ENCODE assay signal across 20 cellular contexts in the genomic region with DNA sequence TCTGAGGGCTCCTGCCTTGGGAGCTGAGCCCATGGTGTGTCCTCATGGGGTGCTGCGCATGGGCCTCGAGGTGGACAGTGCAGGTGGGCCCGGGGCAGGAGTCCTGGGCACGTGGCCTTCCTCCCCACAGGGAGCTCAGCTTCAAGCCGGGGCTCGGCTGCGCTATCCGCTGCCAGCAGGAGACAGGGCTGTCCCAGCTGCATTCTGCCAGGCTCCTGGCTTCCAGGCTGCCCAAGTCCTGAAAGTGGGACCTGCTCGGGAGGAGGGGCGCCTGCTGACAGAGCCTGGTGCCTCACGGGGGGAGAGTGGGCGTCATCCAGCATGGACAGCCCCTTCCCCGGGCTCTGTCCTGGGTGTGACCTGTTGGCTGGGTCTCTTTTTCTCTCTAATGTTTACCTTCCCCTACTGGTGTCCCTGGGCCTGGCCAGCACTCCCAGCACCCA.
A peak's percentile ranks its signal among the peaks of the same experiment; 100 is the strongest.
DNase-seq lines count a peak whose midpoint lies in the region.
"Had no signal": no experiment of that assay in that cellular context is flagged by ENCODE, and none has a peak within 500 bp of the region (broad histone marks: within the 10 kb centered on the region; RNA-seq: fewer than 3 reads in every experiment).

No MANE protein-coding gene starts in this region.

- no peak overlapping the region for H3K4me3 ChIP-seq in NT2/D1 (ENCODE audit: insufficient read length, low read depth)
- no peak overlapping the region for H3K4me3 ChIP-seq in duodenal mucosa (ENCODE audit: low read depth in 1 of 2, low read length in 2 of 2)
- H3K4me3 ChIP-seq in mucosa of stomach (ENCODE audit: low read length) = no peak overlapping the region
- H3K4me3 ChIP-seq: lung, thyroid gland had no signal

- H3K9ac ChIP-seq in NT2/D1 (ENCODE audit: insufficient read length, low read depth) (peak overlapping the region; percentile 51), duodenal mucosa (ENCODE audit: low read depth in 1 of 2, low read length in 2 of 2) (peak overlapping the region in 1 of 2 donors; percentile 33), mucosa of stomach (ENCODE audit: low read length) (peak overlapping the region; percentile 45)

- H3K36me3 ChIP-seq in NT2/D1 (ENCODE audit: insufficient read depth, insufficient read length, low read length) = peaks cover 66% of the 10 kb centered on the region
- peaks cover under 1 to 18% of the 10 kb centered on the region in 2 donors for H3K36me3 ChIP-seq in duodenal mucosa (ENCODE audit: control insufficient read depth in 1 of 2, insufficient read depth in 2 of 2, low read length in 2 of 2)
- peaks cover 6% of the 10 kb centered on the region for H3K36me3 ChIP-seq in mucosa of stomach (ENCODE audit: control insufficient read depth, insufficient read depth, low read length)

- no peaks in the 10 kb centered on the region; the same call in 1 of the 2 replicates for H3K9me3 ChIP-seq in NT2/D1 (ENCODE audit: insufficient read depth, low read length)
- H3K9me3 ChIP-seq in duodenal mucosa (ENCODE audit: control insufficient read depth in 1 of 2, low read length in 2 of 2) = no peaks in the 10 kb centered on the region
- H3K9me3 ChIP-seq in mucosa of stomach (ENCODE audit: control insufficient read depth, low read length) = no peaks in the 10 kb centered on the region
- H3K9me3 ChIP-seq: Caco-2, thyroid gland had no signal

- peak overlapping the region; percentile 44 for H3K27ac ChIP-seq in duodenal mucosa (ENCODE audit: low read depth, low read length)
- H3K27ac ChIP-seq: thyroid gland had no signal

- peaks cover 53% of the 10 kb centered on the region for H3K4me1 ChIP-seq in NT2/D1 (ENCODE audit: insufficient read depth, insufficient read length)
- H3K4me1 ChIP-seq in duodenal mucosa (ENCODE audit: control insufficient read depth in 1 of 2, insufficient read depth in 2 of 2, low read length in 2 of 2) = peaks cover 78 to 80% of the 10 kb centered on the region in 2 donors
- H3K4me1 ChIP-seq in mucosa of stomach (ENCODE audit: control insufficient read depth, insufficient read depth, low read length) = peaks cover 62% of the 10 kb centered on the region

- H3K27me3 ChIP-seq in NT2/D1 (ENCODE audit: insufficient read depth, insufficient read length) (no peaks in the 10 kb centered on the region), duodenal mucosa (ENCODE audit: control insufficient read depth in 1 of 2, insufficient read depth in 2 of 2, low read length in 2 of 2) (no peaks in the 10 kb centered on the region), mucosa of stomach (ENCODE audit: control insufficient read depth, insufficient read depth, low read length) (no peaks in the 10 kb centered on the region)
- H3K27me3 ChIP-seq: thyroid gland had no signal

- DNase-seq in NT2/D1 (ENCODE audit: low read depth, low spot score) = no peak
- DNase-seq in NCI-H345 (lab: John Stamatoyannopoulos, UW) = no peak
- DNase-seq in activated CD8-positive, alpha-beta memory T cell treated with anti-CD3 and anti-CD28 coated beads, Interleukin-2, amount 50 U/mL, for 48 hours = no peak
- DNase-seq in stimulated activated naive CD4-positive, alpha-beta T cell (lab: John Stamatoyannopoulos, UW) = no peak
- DNase-seq in activated naive CD4-positive, alpha-beta T cell (lab: John Stamatoyannopoulos, UW) = no peak
- DNase-seq: activated CD4-positive, alpha-beta T cell treated with anti-CD3 and anti-CD28 coated beads, Interleukin-2, amount 10 ng/mL, durations not matched to agents 7 days and 5 days; activated naive CD8-positive, alpha-beta T cell treated with anti-CD3 and anti-CD28 coated beads, Interleukin-2, amount 50 U/mL, for 24 hours; AML-193; Caco-2; cortex of kidney; foreskin melanocyte; HCEC 1CT; islet precursor cell; NCI-H1417; NCI-H526; SHP77 treated with DMSO at 0.1 percent for 48 hours; thyroid gland had no signal
